In the genomic region with DNA sequence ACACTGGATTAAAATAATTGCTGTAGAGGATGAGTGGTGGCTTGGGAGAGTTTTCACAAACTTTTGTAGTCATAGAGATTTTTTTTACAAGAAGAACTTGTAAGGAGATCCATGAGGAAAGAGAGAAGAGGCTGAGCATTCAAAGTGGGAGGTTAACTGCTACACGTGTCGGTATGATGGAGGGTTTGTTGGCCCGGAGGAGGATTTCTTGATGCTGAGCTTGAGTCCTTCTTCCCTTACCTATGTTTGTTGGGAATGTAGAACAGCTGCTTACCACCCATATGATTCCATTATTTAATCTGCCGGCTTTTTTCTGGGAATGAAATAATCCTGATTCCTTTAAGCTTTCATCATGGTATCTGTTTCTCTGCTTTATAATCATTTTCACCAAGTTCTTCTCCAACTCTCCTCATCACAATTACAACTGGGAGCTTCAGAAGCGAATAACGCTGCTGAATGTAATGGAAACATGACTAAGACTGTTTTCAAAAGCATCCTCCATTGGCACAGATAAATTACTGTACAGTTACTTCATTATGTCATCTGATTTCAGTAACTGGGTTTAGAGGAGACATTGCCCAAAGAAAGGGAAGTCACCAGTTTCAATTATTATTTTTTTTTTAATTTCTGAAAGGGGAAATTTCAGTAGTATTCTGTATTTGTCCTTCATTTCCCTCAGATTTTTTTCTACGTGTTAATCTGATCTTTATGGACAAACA, we compare ENCODE assay signal across 19 cellular contexts.
"Had no signal": no experiment of that assay in that cellular context is flagged by ENCODE, and none has a peak within 500 bp of the region (broad histone marks: within the 10 kb centered on the region; RNA-seq: fewer than 3 reads in every experiment).

No MANE protein-coding gene starts in this region.

- H3K4me3 ChIP-seq: body of pancreas, coronary artery, gastroesophageal sphincter, heart right ventricle, pancreas, spleen had no signal

- H3K4me1 Mint-ChIP-seq: activated CD4-positive, alpha-beta T cell treated with anti-CD3 and anti-CD28 coated beads, Interleukin-2, amount 10 ng/mL, durations not matched to agents 24 days and 14 days; immature natural killer cell had no signal

- H3K9me3 Mint-ChIP-seq: activated CD4-positive, alpha-beta T cell treated with anti-CD3 and anti-CD28 coated beads, Interleukin-2, amount 10 ng/mL, durations not matched to agents 24 days and 14 days; activated CD8-positive, alpha-beta T cell treated with anti-CD3 and anti-CD28 coated beads for 36 hours; activated naive CD4-positive, alpha-beta T cell treated with anti-CD3 and anti-CD28 coated beads for 36 hours; activated T-cell treated with anti-CD3 and anti-CD28 coated beads, Interleukin-2, amount 50 U/mL, for 24 hours; activated T-helper 2 cell treated with anti-CD3 and anti-CD28 coated beads, Interferon-gamma antibody, Interleukin-2, Interleukin-4, amounts not matched to agents 10 μg/mL and 5 μg/mL and 100 μg/mL, durations not matched to agents 14 hours and 24 hours and 36 hours; immature natural killer cell; naive thymus-derived CD8-positive, alpha-beta T cell; stimulated activated naive B cell treated with anti-CD40 and anti-IgM and Interleukin-4, amounts not matched to agents 10 μg/mL and 1 μg/mL and 100 μg/mL, for 72 hours had no signal

- ATAC-seq: activated CD8-positive, alpha-beta T cell treated with anti-CD3 and anti-CD28 coated beads for 36 hours; body of pancreas; gastroesophageal sphincter; naive thymus-derived CD8-positive, alpha-beta T cell; pancreas; stimulated activated naive B cell treated with anti-CD40 and anti-IgM and Interleukin-4, amounts not matched to agents 10 μg/mL and 1 μg/mL and 100 μg/mL, for 72 hours had no signal

- H3K4me3 Mint-ChIP-seq: activated CD4-positive, alpha-beta T cell treated with anti-CD3 and anti-CD28 coated beads, Interleukin-2, amount 10 ng/mL, durations not matched to agents 24 days and 14 days; activated CD8-positive, alpha-beta T cell treated with anti-CD3 and anti-CD28 coated beads for 36 hours; activated naive CD4-positive, alpha-beta T cell treated with anti-CD3 and anti-CD28 coated beads for 36 hours; activated T-cell treated with anti-CD3 and anti-CD28 coated beads, Interleukin-2, amount 50 U/mL, for 24 hours; immature natural killer cell; naive thymus-derived CD8-positive, alpha-beta T cell; stimulated activated naive B cell treated with anti-CD40 and anti-IgM and Interleukin-4, amounts not matched to agents 10 μg/mL and 1 μg/mL and 100 μg/mL, for 72 hours had no signal

- H3K36me3 Mint-ChIP-seq: immature natural killer cell; naive thymus-derived CD8-positive, alpha-beta T cell; stimulated activated naive B cell treated with anti-CD40 and anti-IgM and Interleukin-4, amounts not matched to agents 10 μg/mL and 1 μg/mL and 100 μg/mL, for 72 hours had no signal

- H3K36me3 ChIP-seq: gastroesophageal sphincter, heart right ventricle, neutrophil, pancreas, spleen had no signal

- H3K27ac ChIP-seq: body of pancreas, coronary artery, neutrophil, pancreas, spleen had no signal

- DNase-seq: activated CD4-positive, alpha-beta T cell treated with anti-CD3 and anti-CD28 coated beads, Interleukin-2, amount 10 ng/mL, durations not matched to agents 24 days and 14 days; activated CD8-positive, alpha-beta T cell treated with anti-CD3 and anti-CD28 coated beads for 36 hours; activated naive CD4-positive, alpha-beta T cell treated with anti-CD3 and anti-CD28 coated beads for 36 hours; activated T-cell treated with anti-CD3 and anti-CD28 coated beads, Interleukin-2, amount 50 U/mL, for 24 hours; body of pancreas; caudate nucleus; erythroblast; heart right ventricle; immature natural killer cell; mesenchymal stem cell; naive thymus-derived CD8-positive, alpha-beta T cell; pancreas; spleen; stimulated activated naive B cell treated with anti-CD40 and anti-IgM and Interleukin-4, amounts not matched to agents 10 μg/mL and 1 μg/mL and 100 μg/mL, for 72 hours; SW 1271 had no signal

- H3K27ac Mint-ChIP-seq: activated CD4-positive, alpha-beta T cell treated with anti-CD3 and anti-CD28 coated beads, Interleukin-2, amount 10 ng/mL, durations not matched to agents 24 days and 14 days; activated CD8-positive, alpha-beta T cell treated with anti-CD3 and anti-CD28 coated beads for 36 hours; activated naive CD4-positive, alpha-beta T cell treated with anti-CD3 and anti-CD28 coated beads for 36 hours; activated T-cell treated with anti-CD3 and anti-CD28 coated beads, Interleukin-2, amount 50 U/mL, for 24 hours; activated T-helper 2 cell treated with anti-CD3 and anti-CD28 coated beads, Interferon-gamma antibody, Interleukin-2, Interleukin-4, amounts not matched to agents 10 μg/mL and 5 μg/mL and 100 μg/mL, durations not matched to agents 14 hours and 24 hours and 36 hours; immature natural killer cell; naive thymus-derived CD8-positive, alpha-beta T cell; stimulated activated naive B cell treated with anti-CD40 and anti-IgM and Interleukin-4, amounts not matched to agents 10 μg/mL and 1 μg/mL and 100 μg/mL, for 72 hours had no signal

- H3K27me3 ChIP-seq: body of pancreas, gastroesophageal sphincter, heart right ventricle, neutrophil, pancreas, spleen had no signal

- H3K27me3 Mint-ChIP-seq: activated T-cell treated with anti-CD3 and anti-CD28 coated beads, Interleukin-2, amount 50 U/mL, for 24 hours; stimulated activated naive B cell treated with anti-CD40 and anti-IgM and Interleukin-4, amounts not matched to agents 10 μg/mL and 1 μg/mL and 100 μg/mL, for 72 hours had no signal

- H3K9me3 ChIP-seq: body of pancreas, gastroesophageal sphincter, heart right ventricle, neutrophil, pancreas, spleen had no signal

- H3K4me1 ChIP-seq: body of pancreas, pancreas, spleen had no signal
